ENCODE assay signal across 16 cellular contexts in the genomic region with DNA sequence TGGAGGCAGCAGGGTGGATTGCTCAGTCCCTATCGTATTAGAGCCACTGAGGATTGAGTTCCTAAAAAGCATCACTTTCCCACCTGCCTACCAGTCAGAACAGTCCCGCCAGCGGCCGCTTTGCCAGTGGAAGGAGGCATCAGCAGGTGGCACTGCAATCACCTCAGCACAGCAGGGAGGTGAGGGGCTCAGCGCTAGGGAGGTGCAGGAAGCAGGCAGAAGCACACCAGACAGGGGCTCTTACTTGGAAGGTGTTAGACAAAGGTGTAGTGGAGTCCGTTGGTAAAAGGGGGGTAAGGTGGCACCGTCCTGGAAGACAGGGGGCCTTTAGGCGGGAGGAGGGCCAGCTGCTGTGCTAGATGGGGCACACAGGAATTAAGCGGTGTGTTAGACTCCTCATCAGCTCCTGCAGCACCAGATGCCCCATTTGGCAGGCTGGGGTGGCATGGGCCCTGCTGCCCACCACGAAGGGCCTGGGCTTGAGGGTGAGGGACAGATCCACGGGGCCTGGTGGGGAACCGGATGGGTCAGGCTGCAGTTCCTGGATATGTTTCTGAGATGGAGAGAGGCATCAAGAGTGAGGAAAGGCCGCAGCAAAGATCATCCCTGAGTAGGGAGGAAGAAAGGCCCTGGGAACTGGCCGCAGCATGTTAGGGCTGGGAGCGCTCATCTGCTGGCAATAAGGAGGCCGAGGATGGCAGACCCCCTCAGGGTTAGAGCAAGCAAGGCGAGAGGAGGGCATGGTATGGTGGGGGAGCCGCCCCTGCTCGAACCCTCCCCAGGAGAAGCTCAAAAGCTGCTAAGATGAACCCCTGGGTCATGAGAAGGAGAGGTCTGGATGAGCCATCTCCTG. TPM values are rescaled to one million over a fixed set of nuclear protein-coding genes. Genes with fewer than 3 reads are reported as not detected.
DNase-seq lines count a peak whose midpoint lies in the region; ATAC-seq and TF ChIP-seq lines count a peak whose summit lies in the region.
"Had no signal": no experiment of that assay in that cellular context is flagged by ENCODE, and none has a peak within 500 bp of the region (broad histone marks: within the 10 kb centered on the region; RNA-seq: fewer than 3 reads in every experiment).

No MANE protein-coding gene starts in this region.

- CTCF ChIA-PET in Calu3 (lab: Charles Lee): no interaction called here

- 87 to 91% (median 89%) methylated on average over 19 of the region's 19 CpGs for WGBS in spleen, 5 donors

- no peak overlapping the region for H3K4me3 ChIP-seq in spleen
- H3K4me3 ChIP-seq: HAP-1 had no signal

- intact Hi-C loops in Calu3 (cut with micrococcal nuclease; ENCODE audit: unreplicated experiment) (no loop called here), spleen (cut with DNase I; ENCODE audit: low total_unique reads) (no loop called here)

- H3K27me3 ChIP-seq in spleen (replicated peaks in 1 of 7): no peaks in the 10 kb centered on the region
- H3K27me3 ChIP-seq: BE2C had no signal

- no peaks in the 10 kb centered on the region for H3K9me3 ChIP-seq in spleen
- H3K9me3 ChIP-seq: BE2C, Caco-2, HAP-1 had no signal

- no peak for DNase-seq in Calu3
- peak; percentile 20 for DNase-seq in NCI-H69 (lab: John Stamatoyannopoulos, UW)
- DNase-seq in islet precursor cell: peak; percentile 43
- peak; percentile 66 for DNase-seq in spleen
- no peak for DNase-seq in iPS-NIHi11 (ENCODE audit: low spot score)
- DNase-seq: BE2C; Caco-2; CD4-positive, alpha-beta T cell; DMS153; GDM1; NCI-H1105; NCI-H2081; NCI-H774 had no signal

- no peaks in the 10 kb centered on the region for H3K27me3 Mint-ChIP-seq in Calu3 (ENCODE audit: unreplicated experiment)
- H3K27me3 Mint-ChIP-seq: CD4-positive, alpha-beta T cell had no signal

- no peaks in the 10 kb centered on the region for H3K36me3 ChIP-seq in spleen
- H3K36me3 ChIP-seq: BE2C had no signal

- peaks cover 0 to 21% (median 5%) of the 10 kb centered on the region in 6 donors for H3K4me1 ChIP-seq in spleen
- H3K4me1 ChIP-seq: BE2C had no signal

- no peak for TF ChIP-seq POLR2A in spleen (IDR thresholded peaks at IDR 0.05)

- TF ChIP-seq CTCF in Calu3 (IDR thresholded peaks at IDR 0.05; ENCODE audit: unreplicated experiment): no peak
- TF ChIP-seq CTCF in spleen (IDR thresholded peaks at IDR 0.05 in 8 of 11, conservative IDR thresholded peaks at IDR 0.05 in 3 of 11): no peak

- H3K4me1 Mint-ChIP-seq in Calu3 (ENCODE audit: low read depth, unreplicated experiment): peaks cover 73% of the 10 kb centered on the region

- BruUV-seq in Calu3 (replicated peaks; lab: Mats Ljungman, UMichigan): no TSS peak

- peak overlapping the region; percentile 16 for H3K27ac Mint-ChIP-seq in Calu3 (ENCODE audit: unreplicated experiment)
- H3K27ac Mint-ChIP-seq: CD4-positive, alpha-beta T cell had no signal

- no peaks in the 10 kb centered on the region for H3K9me3 Mint-ChIP-seq in Calu3 (ENCODE audit: low read depth, unreplicated experiment)
- H3K9me3 Mint-ChIP-seq: CD4-positive, alpha-beta T cell had no signal

- peaks cover 71% of the 10 kb centered on the region for H3K36me3 Mint-ChIP-seq in Calu3 (ENCODE audit: insufficient read depth, unreplicated experiment)

- no peak for ATAC-seq in GM21528 (IDR thresholded peaks at IDR 0.05; ENCODE audit: low FRiP score, unreplicated experiment)
- no peak for ATAC-seq in GM19351 (IDR thresholded peaks at IDR 0.05; ENCODE audit: unreplicated experiment)

- no peak overlapping the region for H3K27ac ChIP-seq in spleen

- no peak overlapping the region for H3K4me3 Mint-ChIP-seq in Calu3 (ENCODE audit: low read depth, unreplicated experiment)
- H3K4me3 Mint-ChIP-seq: CD4-positive, alpha-beta T cell had no signal

RNA-seq across cellular contexts. Expression of gene C11orf58, which starts 42.5 kb away (rescaled TPM):
- total RNA-seq in Calu3 (2022) (153 and 157 TPM in 2 replicates), spleen (100 to 1,000 TPM; 107 to 147 (median 126) TPM)
- 100 to 1,000 TPM in 2 of 3 donors, 10 to 100 TPM in 1; 83.9 to 136 (median 108) TPM for polyA plus RNA-seq in spleen

Comparison
In these comparisons a context has a peak if more than half of its experiments do, and no peak if none do; other contexts are left out.
1. DNase-seq: peak in NCI-H69 (single experiment), islet precursor cell (single experiment) and spleen (single experiment); none in Calu3 (single experiment) and iPS-NIHi11 (single experiment).